In the genomic region with DNA sequence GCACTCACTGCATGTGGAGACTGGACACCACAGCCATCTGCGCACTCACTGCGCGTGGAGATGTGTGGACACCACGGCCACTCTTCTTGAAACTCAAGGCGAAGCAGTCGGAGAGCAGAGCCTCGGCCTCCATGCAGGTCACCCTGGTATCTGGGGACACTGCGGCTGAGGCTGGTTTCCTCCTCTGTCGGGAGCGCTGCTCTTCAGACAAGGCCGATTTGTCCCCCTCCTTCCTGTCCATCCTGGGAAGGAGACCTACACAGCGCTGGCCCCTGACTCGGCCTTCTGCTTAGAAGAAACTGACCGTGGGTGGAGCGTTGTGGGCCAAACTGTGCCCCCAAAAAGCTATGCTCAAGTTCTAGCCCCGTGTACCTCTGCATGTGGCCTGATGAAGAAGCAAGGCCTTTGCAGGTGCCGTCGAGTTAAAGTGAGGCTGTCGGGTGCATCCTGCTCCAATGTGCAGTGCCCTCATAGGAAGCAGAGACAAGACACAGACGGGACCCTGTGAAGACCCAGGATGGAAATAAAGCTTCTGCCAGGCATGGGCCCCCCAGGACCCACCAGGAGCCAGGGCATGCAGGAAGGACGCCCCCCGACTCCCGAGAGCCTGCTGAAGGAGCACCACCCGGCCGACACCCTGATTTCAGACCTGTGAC, we compare ENCODE assay signal across 24 cellular contexts.
"Had no signal": no experiment of that assay in that cellular context is flagged by ENCODE, and none has a peak within 500 bp of the region (broad histone marks: within the 10 kb centered on the region; RNA-seq: fewer than 3 reads in every experiment).

No MANE protein-coding gene starts in this region.

- H3K4me3 Mint-ChIP-seq: activated CD4-positive, alpha-beta T cell treated with anti-CD3 and anti-CD28 coated beads, Interleukin-2, amount 10 ng/mL, durations not matched to agents 7 days and 5 days; activated T-cell treated with anti-CD3 and anti-CD28 coated beads, Interleukin-2, amount 50 U/mL, for 24 hours; activated T-helper 17 cell treated with anti-CD3 and anti-CD28 coated beads, Interleukin-2, amount 50 U/mL, for 72 hours; effector memory CD8-positive, alpha-beta T cell; immature natural killer cell; memory B cell; natural killer cell treated with Interleukin-12 subunit alpha and Interleukin-12 subunit beta and Interleukin-15 and Interleukin-18, amount 100 ng/mL, for 72 hours had no signal

- H3K9me3 Mint-ChIP-seq: activated T-cell treated with anti-CD3 and anti-CD28 coated beads, Interleukin-2, amount 50 U/mL, for 24 hours; activated T-helper 17 cell treated with anti-CD3 and anti-CD28 coated beads, Interleukin-2, amount 50 U/mL, for 72 hours; effector memory CD8-positive, alpha-beta T cell; immature natural killer cell; memory B cell; natural killer cell treated with Interleukin-12 subunit alpha and Interleukin-12 subunit beta and Interleukin-15 and Interleukin-18, amount 100 ng/mL, for 72 hours had no signal

- H3K4me1 Mint-ChIP-seq: immature natural killer cell, memory B cell had no signal

- H3K4me1 ChIP-seq: ascending aorta, colonic mucosa, parathyroid adenoma had no signal

- H3K9me3 ChIP-seq: ascending aorta, colonic mucosa had no signal

- H3K27ac Mint-ChIP-seq: activated CD4-positive, alpha-beta T cell treated with anti-CD3 and anti-CD28 coated beads, Interleukin-2, amount 10 ng/mL, durations not matched to agents 7 days and 5 days; activated T-cell treated with anti-CD3 and anti-CD28 coated beads, Interleukin-2, amount 50 U/mL, for 24 hours; activated T-helper 17 cell treated with anti-CD3 and anti-CD28 coated beads, Interleukin-2, amount 50 U/mL, for 72 hours; effector memory CD8-positive, alpha-beta T cell; immature natural killer cell; memory B cell; natural killer cell treated with Interleukin-12 subunit alpha and Interleukin-12 subunit beta and Interleukin-15 and Interleukin-18, amount 100 ng/mL, for 72 hours had no signal

- ATAC-seq: activated T-helper 17 cell treated with anti-CD3 and anti-CD28 coated beads, Interleukin-2, amount 50 U/mL, for 72 hours; effector memory CD8-positive, alpha-beta T cell; esophagus mucosa; left ventricle myocardium superior; natural killer cell treated with Interleukin-12 subunit alpha and Interleukin-12 subunit beta and Interleukin-15 and Interleukin-18, amount 100 ng/mL, for 72 hours; SK-N-SH treated with all-trans-retinoic acid at 6 μM for 48 hours had no signal

- H3K36me3 ChIP-seq: ascending aorta, brain microvascular endothelial cell, colonic mucosa had no signal

- DNase-seq: activated CD4-positive, alpha-beta T cell treated with anti-CD3 and anti-CD28 coated beads, Interleukin-2, amount 10 ng/mL, durations not matched to agents 7 days and 5 days; activated CD4-positive, CD25-positive, alpha-beta regulatory T cell treated with anti-CD3 and anti-CD28 coated beads, Interleukin-2, amount 50 U/mL, for 72 hours; activated naive CD4-positive, alpha-beta T cell treated with Interleukin-2 at 50 U/mL for 16 hours; activated T-cell treated with anti-CD3 and anti-CD28 coated beads, Interleukin-2, amount 50 U/mL, for 24 hours; brain microvascular endothelial cell; central memory CD4-positive, alpha-beta T cell; colonic mucosa; effector memory CD8-positive, alpha-beta T cell; glutamatergic neuron; immature natural killer cell; kidney glomerular epithelial cell; left ventricle myocardium superior; stimulated activated CD4-positive, alpha-beta T cell treated with anti-CD3 and anti-CD28 coated beads, Interleukin-4, amount 100 ng/mL, for 24 hours; stimulated activated naive CD4-positive, alpha-beta T cell treated with Interleukin-2 at 50 U/mL for 16 hours had no signal

- H3K36me3 Mint-ChIP-seq: immature natural killer cell; memory B cell; natural killer cell treated with Interleukin-12 subunit alpha and Interleukin-12 subunit beta and Interleukin-15 and Interleukin-18, amount 100 ng/mL, for 72 hours had no signal

- H3K27ac ChIP-seq: ascending aorta, brain microvascular endothelial cell, colonic mucosa, dorsolateral prefrontal cortex, hepatocyte, parathyroid adenoma, VCaP had no signal

- H3K4me3 ChIP-seq: ascending aorta, colonic mucosa, dorsolateral prefrontal cortex, hepatocyte had no signal

- H3K27me3 ChIP-seq: ascending aorta, brain microvascular endothelial cell, colonic mucosa, hepatocyte had no signal

- H3K27me3 Mint-ChIP-seq: activated CD4-positive, alpha-beta T cell treated with anti-CD3 and anti-CD28 coated beads, Interleukin-2, amount 10 ng/mL, durations not matched to agents 7 days and 5 days; activated T-cell treated with anti-CD3 and anti-CD28 coated beads, Interleukin-2, amount 50 U/mL, for 24 hours; activated T-helper 17 cell treated with anti-CD3 and anti-CD28 coated beads, Interleukin-2, amount 50 U/mL, for 72 hours; effector memory CD8-positive, alpha-beta T cell; memory B cell; natural killer cell treated with Interleukin-12 subunit alpha and Interleukin-12 subunit beta and Interleukin-15 and Interleukin-18, amount 100 ng/mL, for 72 hours had no signal
